8 cellular contexts compared by ENCODE assay signal in the genomic region with DNA sequence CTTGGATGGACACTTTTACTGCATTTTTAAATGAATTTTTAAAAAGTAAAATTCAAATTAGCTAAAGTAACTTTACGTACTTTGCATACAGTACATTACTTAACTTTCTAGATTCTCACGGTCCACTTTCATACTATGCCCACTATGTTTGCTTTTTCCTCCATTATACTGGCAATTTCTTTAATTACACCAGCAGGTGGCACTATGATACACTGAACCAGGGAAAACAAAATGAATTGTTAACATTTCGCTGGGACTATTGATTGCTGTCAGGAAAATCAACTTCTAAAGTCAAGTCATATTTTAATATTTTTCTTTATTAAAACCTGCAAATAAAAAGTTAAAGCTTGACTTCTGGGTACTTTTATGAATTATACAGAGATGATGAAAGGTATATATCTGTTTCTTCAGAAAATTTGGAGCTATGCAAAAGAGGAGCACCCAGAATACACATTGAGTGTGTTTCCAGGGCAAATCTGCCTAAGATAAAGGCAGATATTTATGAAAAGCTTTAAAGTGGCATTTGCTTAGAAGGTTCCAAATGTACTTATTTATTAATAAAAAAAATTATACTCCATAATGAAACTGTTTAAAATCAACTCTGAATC. TPM values are rescaled to one million over a fixed set of nuclear protein-coding genes. Genes with fewer than 3 reads are reported as not detected.
DNase-seq lines count a peak whose midpoint lies in the region; ATAC-seq and TF ChIP-seq lines count a peak whose summit lies in the region.

No MANE protein-coding gene starts in this region.

- intact Hi-C loops in left colon (cut with DNase I, micrococcal nuclease) = no loop called here
- intact Hi-C loops in uterus (cut with DNase I; ENCODE audit: low total_unique reads) = no loop called here

- DNase-seq in COR-L47 (lab: John Stamatoyannopoulos, UW) (peak; percentile 14), NCI-H2107 (lab: John Stamatoyannopoulos, UW) (peak; percentile 10), astrocyte of the spinal cord (ENCODE audit: low read depth, low spot score) (peak; percentile 55), left colon (no peak), uterus (no peak), cortex of kidney (lab: John Stamatoyannopoulos, UW) (no peak)

- H3K4me1 ChIP-seq in uterus = no peaks in the 10 kb centered on the region

- H3K27me3 ChIP-seq in uterus = no peaks in the 10 kb centered on the region

- TF ChIP-seq POLR2A in uterus (IDR thresholded peaks at IDR 0.05) = no peak

- in situ Hi-C loops in astrocyte of the spinal cord (cut with HindIII; ENCODE audit: low sequenced_read_pairs) = no loop called here

- ATAC-seq in GM18517 (IDR thresholded peaks at IDR 0.05; ENCODE audit: unreplicated experiment) (peak; percentile 90), HG02973 (IDR thresholded peaks at IDR 0.05; ENCODE audit: unreplicated experiment) (peak; percentile 84), left colon (peak; percentile 66)

- no peaks in the 10 kb centered on the region for H3K9me3 ChIP-seq in uterus

- TF ChIP-seq CTCF in astrocyte of the spinal cord (IDR thresholded peaks at IDR 0.05; ENCODE audit: low read depth, low read length) (peak; percentile 53), uterus (IDR thresholded peaks at IDR 0.05) (peak in 3 of 4 experiments; percentile 36 to 58 (median 42))

- no peak overlapping the region for H3K27ac ChIP-seq in uterus

- H3K36me3 ChIP-seq in uterus = no peaks in the 10 kb centered on the region

- H3K4me3 ChIP-seq in astrocyte of the spinal cord (ENCODE audit: low read depth, low read length) = no peak overlapping the region
- H3K4me3 ChIP-seq in uterus = no peak overlapping the region

RNA-seq across cellular contexts. Expression of a gene that starts 21.8 kb away (rescaled TPM):
- total RNA-seq in left colon = not detected
- total RNA-seq in uterus = not detected

Comparison
In these comparisons a context has a peak if more than half of its experiments do, and no peak if none do; other contexts are left out.
1. DNase-seq: peak in COR-L47 (single experiment), NCI-H2107 (single experiment) and astrocyte of the spinal cord (single experiment); none in left colon (0 of 2), uterus (0 of 2) and cortex of kidney (single experiment).
2. Peak in every context shown above with its lines, with median percentiles within 50 percentile points of each other: ATAC-seq.